In the genomic region with DNA sequence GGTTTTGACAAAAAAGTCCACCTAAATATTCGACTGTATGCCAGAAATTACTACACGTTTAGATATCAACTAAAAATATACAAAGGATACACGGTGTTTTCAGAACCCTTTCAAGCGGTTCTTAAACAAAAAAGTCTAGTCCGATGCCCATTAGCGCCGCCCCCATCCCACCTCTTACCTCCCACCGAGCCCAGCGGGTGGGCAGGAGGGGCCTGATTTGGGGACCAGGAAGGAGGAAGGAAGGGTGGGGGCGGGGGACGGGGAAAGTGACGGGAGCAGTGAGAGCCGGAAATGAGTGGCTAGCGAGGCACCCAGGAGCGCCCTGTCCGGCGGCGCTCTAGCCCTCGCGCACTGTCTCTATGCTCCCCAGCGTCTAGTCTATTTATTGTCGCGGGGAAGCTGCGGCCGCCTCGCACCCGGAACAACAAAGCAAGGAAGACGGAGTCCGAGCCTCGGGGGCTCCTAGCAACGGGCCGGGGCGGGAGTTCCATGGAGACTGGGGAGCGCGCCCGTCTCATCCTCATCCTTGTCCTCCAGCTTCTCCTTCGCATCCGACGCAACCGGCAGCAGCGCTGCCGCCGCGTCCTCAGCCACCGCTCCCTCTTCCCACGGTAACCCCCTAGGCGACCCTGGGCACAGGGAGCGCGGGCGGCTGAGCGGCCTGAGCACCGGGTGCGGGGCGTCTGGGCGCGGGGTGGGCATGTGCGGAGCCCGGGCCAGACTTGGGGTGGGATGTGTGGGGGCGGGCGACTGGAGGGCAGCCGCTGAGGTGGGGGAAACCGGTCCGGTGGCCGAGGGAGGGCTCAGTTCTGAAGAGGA, we compare ENCODE assay signal across 8 cellular contexts. TPM values are rescaled to one million over a fixed set of nuclear protein-coding genes. Genes with fewer than 3 reads are reported as not detected.
DNase-seq lines count a peak whose midpoint lies in the region; ATAC-seq and FAIRE-seq lines count a peak whose summit lies in the region.

A gene (plus strand): TSS at position 410 of the 819 bp plus-strand sequence. CDS start 26,902 bp downstream, outside the sequence.

- peak; percentile 87 for ATAC-seq in GM21381 (IDR thresholded peaks at IDR 0.05; ENCODE audit: unreplicated experiment)
- ATAC-seq in activated CD8-positive, alpha-beta memory T cell treated with anti-CD3 and anti-CD28 coated beads, Interleukin-2, amount 10 ng/mL, durations not matched to agents 7 days and 5 days, result peak; percentile 89

- peak within 1 kb of the TSS; percentile 69 for H3K4me2 ChIP-seq in mesendoderm (ENCODE audit: low read length)

- H3K27me3 ChIP-seq in endocrine pancreas (ENCODE audit: control insufficient read depth, insufficient read depth, low read length), result no peaks in the 10 kb centered on the region
- H3K27me3 ChIP-seq in mesendoderm (ENCODE audit: insufficient read depth, low read length, poor library complexity), result no peaks in the 10 kb centered on the region

- H3K23ac ChIP-seq in mesendoderm (ENCODE audit: low read length), result no peak within 1 kb of the TSS

- peaks cover 35% of the 10 kb centered on the region for H3K79me2 ChIP-seq in mesendoderm (ENCODE audit: control insufficient read depth, insufficient read depth, low read length)

- H4K8ac ChIP-seq in mesendoderm (ENCODE audit: low read depth, low read length), result no peak within 1 kb of the TSS

- peaks cover 38% of the 10 kb centered on the region for H3K4me1 Mint-ChIP-seq in activated CD8-positive, alpha-beta memory T cell treated with anti-CD3 and anti-CD28 coated beads, Interleukin-2, amount 10 ng/mL, durations not matched to agents 7 days and 5 days

- H3K4me3 Mint-ChIP-seq in activated CD8-positive, alpha-beta memory T cell treated with anti-CD3 and anti-CD28 coated beads, Interleukin-2, amount 10 ng/mL, durations not matched to agents 7 days and 5 days, result peak within 1 kb of the TSS; percentile 97

- DNase-seq in Caki2 (ENCODE audit: low read depth), result peak; percentile 93
- peak; percentile 95 for DNase-seq in HTR-8/SVneo (ENCODE audit: insufficient read length, low spot score)
- peak; percentile 94 for DNase-seq in NOMO-1 treated with DMSO at 0.1 percent for 48 hours (lab: John Stamatoyannopoulos, UW; ENCODE audit: unreplicated experiment)
- peak; percentile 94 for DNase-seq in activated CD8-positive, alpha-beta memory T cell treated with anti-CD3 and anti-CD28 coated beads, Interleukin-2, amount 10 ng/mL, durations not matched to agents 7 days and 5 days
- peak; percentile 97 for DNase-seq in mesendoderm
- DNase-seq in stimulated activated CD8-positive, alpha-beta memory T cell treated with anti-CD3 and anti-CD28 coated beads, Interleukin-12 subunit alpha, Interleukin-12 subunit beta, amount 100 ng/mL, for 4 hours (ENCODE audit: low read depth), result peak; percentile 86

- CTCF ChIA-PET in activated CD8-positive, alpha-beta memory T cell treated with anti-CD3 and anti-CD28 coated beads, Interleukin-2, amount 10 ng/mL, durations not matched to agents 7 days and 5 days (lab: Charles Lee), result interaction anchor here (1.1 to 3.4 kb wide), 4 partner anchors 9 to 110 kb away, joined by 5 to 18 read pairs (median 12); no protein-coding TSS in a partner anchor

- H2AK5ac ChIP-seq in mesendoderm (ENCODE audit: low read length), result no peak within 1 kb of the TSS

- H3K9me3 Mint-ChIP-seq in activated CD8-positive, alpha-beta memory T cell treated with anti-CD3 and anti-CD28 coated beads, Interleukin-2, amount 10 ng/mL, durations not matched to agents 7 days and 5 days (ENCODE audit: low read depth), result no peaks in the 10 kb centered on the region

- peak within 1 kb of the TSS; percentile 40 for H3K4ac ChIP-seq in mesendoderm (ENCODE audit: low read depth, low read length)

- H3K4me3 ChIP-seq in endocrine pancreas (ENCODE audit: control insufficient read depth, insufficient read depth, low read length) (peak within 1 kb of the TSS; percentile 99), mesendoderm (ENCODE audit: low read length) (peak within 1 kb of the TSS; percentile 88)

- no peak within 1 kb of the TSS for H2BK15ac ChIP-seq in mesendoderm (replicated peaks; ENCODE audit: low read depth)

- H3K27me3 Mint-ChIP-seq in activated CD8-positive, alpha-beta memory T cell treated with anti-CD3 and anti-CD28 coated beads, Interleukin-2, amount 10 ng/mL, durations not matched to agents 7 days and 5 days, result peaks cover 2% of the 10 kb centered on the region

- no peak within 1 kb of the TSS for H4K5ac ChIP-seq in mesendoderm (ENCODE audit: low read length)

- H3K9ac ChIP-seq in endocrine pancreas (ENCODE audit: control insufficient read depth, insufficient read depth, low read length), result peak within 1 kb of the TSS; percentile 69
- H3K9ac ChIP-seq in mesendoderm (ENCODE audit: low read length), result peak within 1 kb of the TSS; percentile 88

- peak within 1 kb of the TSS; percentile 61 for H3K18ac ChIP-seq in mesendoderm (ENCODE audit: low read length)

- H3K27ac ChIP-seq in mesendoderm (ENCODE audit: low read depth, low read length), result no peak within 1 kb of the TSS

- H3K56ac ChIP-seq in mesendoderm (ENCODE audit: low read length), result peak within 1 kb of the TSS; percentile 96

- no CpG with 5 or more reads among the region's 64 CpGs for WGBS in mesendoderm (ENCODE audit: extremely low coverage, insufficient coverage, low lambda C conversion rate)

- H3K4me1 ChIP-seq in endocrine pancreas (ENCODE audit: control insufficient read depth, insufficient read depth, low read length) (peaks cover 24% of the 10 kb centered on the region), mesendoderm (ENCODE audit: control insufficient read depth, low read depth, low read length) (peaks cover 3% of the 10 kb centered on the region)

- peaks cover 5% of the 10 kb centered on the region for H3K79me1 ChIP-seq in mesendoderm (ENCODE audit: low read length)

- H3K9me3 ChIP-seq in endocrine pancreas (ENCODE audit: control insufficient read depth, low read length), result no peaks in the 10 kb centered on the region

- no peaks in the 10 kb centered on the region for H3K36me3 ChIP-seq in endocrine pancreas (ENCODE audit: control insufficient read depth, insufficient read depth, low read length)
- no peaks in the 10 kb centered on the region for H3K36me3 ChIP-seq in mesendoderm (ENCODE audit: control insufficient read depth, insufficient read depth, low read length)

- H3K27ac Mint-ChIP-seq in activated CD8-positive, alpha-beta memory T cell treated with anti-CD3 and anti-CD28 coated beads, Interleukin-2, amount 10 ng/mL, durations not matched to agents 7 days and 5 days, result peak within 1 kb of the TSS; percentile 88

- no peak within 1 kb of the TSS for H2BK120ac ChIP-seq in mesendoderm (ENCODE audit: low read depth, low read length)

- peak; percentile 89 for FAIRE-seq in HTR-8/SVneo (lab: Jason Lieb, UNC)

- H2BK5ac ChIP-seq in mesendoderm (ENCODE audit: low read length), result peak within 1 kb of the TSS; percentile 51

- H3K36me3 Mint-ChIP-seq in activated CD8-positive, alpha-beta memory T cell treated with anti-CD3 and anti-CD28 coated beads, Interleukin-2, amount 10 ng/mL, durations not matched to agents 7 days and 5 days, result peaks cover 3% of the 10 kb centered on the region

- in situ Hi-C loops in Caki2 (cut with HindIII; ENCODE audit: low pct_unique_long_range_greater_than_20kb, low sequenced_read_pairs), result no loop called here

RNA-seq across cellular contexts. Expression of the gene that starts here (rescaled TPM):
- total RNA-seq in Caki2 (2014; rRNA removed; shearing (Covaris generic); ENCODE audit: low replicate concordance), result 42.5 and 48.8 TPM in 2 replicates
- total RNA-seq in activated CD8-positive, alpha-beta memory T cell treated with anti-CD3 and anti-CD28 coated beads, Interleukin-2, amount 10 ng/mL, durations not matched to agents 7 days and 5 days, result 10 to 100 TPM; 30.7 to 33.9 TPM
- polyA plus RNA-seq in mesendoderm (2013, experiment 1 of 2), result 92.5 TPM
- polyA plus RNA-seq in mesendoderm (2013, experiment 2 of 2), result 90.4 TPM
